Comparison of ENCODE assay signal across 7 cellular contexts in the genomic region with DNA sequence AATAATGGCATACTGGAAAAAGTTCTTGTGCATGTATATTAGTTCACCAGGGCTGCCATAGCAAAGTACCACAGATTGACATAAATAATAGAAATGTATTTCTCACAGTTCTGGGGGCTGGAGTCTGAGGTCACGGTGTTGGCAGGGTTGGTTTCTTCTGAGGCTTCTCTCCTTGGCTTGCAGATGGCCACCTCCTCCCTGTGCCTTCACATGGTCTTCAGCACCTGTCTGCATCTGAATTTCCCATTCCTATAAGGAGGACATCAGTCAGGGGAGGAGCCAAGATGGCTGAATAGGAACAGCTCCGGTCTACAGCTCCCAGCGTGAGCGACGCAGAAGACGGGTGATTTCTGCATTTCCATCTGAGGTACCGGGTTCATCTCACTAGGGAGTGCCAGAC.
A peak's percentile ranks its signal among the peaks of the same experiment; 100 is the strongest.
DNase-seq lines count a peak whose midpoint lies in the region; ATAC-seq and TF ChIP-seq lines count a peak whose summit lies in the region.
"Not testable (repeated sequence)": the region's sequence is repeated elsewhere in the genome, so short reads cannot be mapped to it uniquely, and the experiment has no call there.

No MANE protein-coding gene starts in this region.

- H2AFZ ChIP-seq in H9 (ENCODE audit: low read length), result not testable (repeated sequence)

- H3K36me3 Mint-ChIP-seq in H9 (ENCODE audit: insufficient read depth in 1 of 3, low read depth in 3 of 3); osteocyte (ENCODE audit: unreplicated experiment): not testable (repeated sequence)

- not testable (repeated sequence) for H3K9me3 ChIP-seq in H9 (ENCODE audit: control insufficient read depth, low read depth, low read length); RWPE2 (ENCODE audit: severe bottlenecking); iPS-15b (ENCODE audit: control insufficient read depth, insufficient read depth, low read length)

- not testable (repeated sequence) for DNase-seq in H9
- peak; percentile 9 for DNase-seq in NCI-H2171 treated with DMSO at 0.1 percent for 48 hours (lab: John Stamatoyannopoulos, UW)
- peak; percentile 23 for DNase-seq in NCI-H774 (lab: John Stamatoyannopoulos, UW)
- peak; percentile 35 for DNase-seq in RWPE2 (ENCODE audit: low spot score)
- peak; percentile 19 for DNase-seq in ecto neural progenitor cell (ENCODE audit: low spot score)
- peak; percentile 25 for DNase-seq in osteocyte (ENCODE audit: extremely low spot score, unreplicated experiment)

- peak overlapping the region; percentile 34 to 53; a peak in 3 of 5 replicates for H3K4me3 Mint-ChIP-seq in H9
- H3K4me3 Mint-ChIP-seq in osteocyte (ENCODE audit: unreplicated experiment), result peak overlapping the region; percentile 40

- ATAC-seq in RWPE2 (ENCODE audit: low read depth), result not testable (repeated sequence)

- TF ChIP-seq CTCF in H9 (conservative IDR thresholded peaks at IDR 0.05); RWPE2 (IDR thresholded peaks at IDR 0.05; ENCODE audit: poor library complexity, severe bottlenecking); osteocyte (IDR thresholded peaks at IDR 0.05): not testable (repeated sequence)

- WGBS in H9 (ENCODE audit: extremely low coverage, insufficient read length, low lambda C conversion rate), result no CpG with 5 or more reads among the region's 7 CpGs

- not testable (repeated sequence) for H4K20me1 ChIP-seq in H9 (ENCODE audit: control insufficient read depth, insufficient read depth, insufficient read length)

- not testable (repeated sequence) for H3K4ac ChIP-seq in H9 (ENCODE audit: low read depth, low read length)

- not testable (repeated sequence) for H2BK120ac ChIP-seq in H9 (ENCODE audit: low read depth, low read length, poor library complexity, severe bottlenecking)

- H2AK5ac ChIP-seq in H9 (ENCODE audit: insufficient read length, low read length), result not testable (repeated sequence)

- not testable (repeated sequence) for H2BK20ac ChIP-seq in H9 (ENCODE audit: low read depth, low read length, poor library complexity, severe bottlenecking)

- H4K8ac ChIP-seq in H9 (replicated peaks; ENCODE audit: insufficient read length, low read depth, low read length), result not testable (repeated sequence)

- not testable (repeated sequence) for H3K56ac ChIP-seq in H9 (ENCODE audit: insufficient read length, low read depth, low read length)

- H3K18ac ChIP-seq in H9 (ENCODE audit: insufficient read length, low read depth, low read length), result not testable (repeated sequence)

- not testable (repeated sequence) for H3K27ac Mint-ChIP-seq in H9; osteocyte (ENCODE audit: unreplicated experiment)

- not testable (repeated sequence) for H3K27ac ChIP-seq in H9 (ENCODE audit: insufficient read length, low read depth, low read length); RWPE2 (ENCODE audit: poor library complexity, severe bottlenecking)

- not testable (repeated sequence) for H3K79me2 ChIP-seq in H9 (ENCODE audit: insufficient read depth, low read length)

- not testable (repeated sequence) for H3K9ac ChIP-seq in H9 (ENCODE audit: extremely low read depth, insufficient read length, low read length); iPS-15b (ENCODE audit: low read depth, low read length)

- not testable (repeated sequence) for H4K5ac ChIP-seq in H9 (ENCODE audit: insufficient read length, low read depth, low read length)

- H3K4me2 ChIP-seq in H9 (ENCODE audit: insufficient read depth, insufficient read length, low read length), result peak overlapping the region; percentile 30

- H3K36me3 ChIP-seq in RWPE2 (ENCODE audit: low read depth); iPS-15b (ENCODE audit: control insufficient read depth, insufficient read depth, low read length): not testable (repeated sequence)

- H4K91ac ChIP-seq in H9 (ENCODE audit: insufficient read length, low read depth, low read length), result not testable (repeated sequence)

- H3K4me1 ChIP-seq in H9 (ENCODE audit: insufficient read depth, low read length); RWPE2 (ENCODE audit: insufficient read depth, poor library complexity, severe bottlenecking); iPS-15b (ENCODE audit: control insufficient read depth, insufficient read depth, low read length): not testable (repeated sequence)

- H3K4me3 ChIP-seq in RWPE2 (ENCODE audit: severe bottlenecking), result not testable (repeated sequence)
- peak overlapping the region; percentile 33 for H3K4me3 ChIP-seq in iPS-15b (ENCODE audit: low read depth, low read length)

- not testable (repeated sequence) for H3K9me3 Mint-ChIP-seq in H9; osteocyte (ENCODE audit: unreplicated experiment)

- not testable (repeated sequence) for H3K23me2 ChIP-seq in H9 (ENCODE audit: insufficient read length, low read depth, low read length, poor library complexity, severe bottlenecking)

- H2BK5ac ChIP-seq in H9 (ENCODE audit: insufficient read length, low read length), result not testable (repeated sequence)

- H3K27me3 ChIP-seq in H9 (ENCODE audit: insufficient read depth, low read length); RWPE2 (ENCODE audit: insufficient read depth, poor library complexity, severe bottlenecking); iPS-15b (ENCODE audit: control insufficient read depth, insufficient read depth, low read length): not testable (repeated sequence)

- H2BK15ac ChIP-seq in H9 (ENCODE audit: low read depth, low read length), result not testable (repeated sequence)

- H3K27me3 Mint-ChIP-seq in H9 (ENCODE audit: low read depth) (peaks cover 13% of the 10 kb centered on the region; the same call in 1 of the 2 replicates), osteocyte (ENCODE audit: unreplicated experiment) (peaks cover 47% of the 10 kb centered on the region)

- H2BK12ac ChIP-seq in H9 (ENCODE audit: insufficient read length, low read depth, low read length), result not testable (repeated sequence)

- not testable (repeated sequence) for H3K4me1 Mint-ChIP-seq in H9; osteocyte (ENCODE audit: unreplicated experiment)

- not testable (repeated sequence) for H3K23ac ChIP-seq in H9 (ENCODE audit: insufficient read length, low read depth, low read length)

- H3T11ph ChIP-seq in H9 (ENCODE audit: low read length), result not testable (repeated sequence)

- not testable (repeated sequence) for H3K79me1 ChIP-seq in H9 (ENCODE audit: insufficient read depth, low read depth, low read length, poor library complexity, severe bottlenecking)

- H3K14ac ChIP-seq in H9 (ENCODE audit: insufficient read depth, low read length), result not testable (repeated sequence)
